Comparison of ENCODE assay signal across 13 cellular contexts in genomic region chr5:135246605-135246922, GRCh38.
DNase-seq lines count a peak whose midpoint lies in the region; ATAC-seq and TF ChIP-seq lines count a peak whose summit lies in the region.
"Had no signal": no experiment of that assay in that cellular context is flagged by ENCODE, and none has a peak within 500 bp of the region (broad histone marks: within the 10 kb centered on the region; RNA-seq: fewer than 3 reads in every experiment).

No MANE protein-coding gene starts in this region.

- TF ChIP-seq CTCF in HFFc6 (IDR thresholded peaks at IDR 0.05), result no peak
- no peak for TF ChIP-seq CTCF in adrenal gland (IDR thresholded peaks at IDR 0.05)

- H3K14ac ChIP-seq in trophoblast cell (ENCODE audit: low read length), result no peak overlapping the region

- peak overlapping the region; percentile 88 for H3K27ac Mint-ChIP-seq in HFFc6
- H3K27ac Mint-ChIP-seq: CD8-positive, alpha-beta memory T cell had no signal

- H3K4me1 Mint-ChIP-seq in HFFc6 (ENCODE audit: low read depth), result peaks cover 85% of the 10 kb centered on the region
- H3K4me1 Mint-ChIP-seq: CD8-positive, alpha-beta memory T cell had no signal

- DNase-seq in HFFc6 (no peak), adrenal gland (peak in 1 of 7 donors; percentile 44), left lobe of liver (ENCODE audit: low spot score) (peak; percentile 22), NCI-H187 treated with DMSO at 0.1 percent for 48 hours (lab: John Stamatoyannopoulos, UW) (no peak), NAMALWA (ENCODE audit: low spot score) (no peak), trophoblast cell (no peak)
- DNase-seq in stimulated activated CD8-positive, alpha-beta memory T cell treated with anti-CD3 and anti-CD28 coated beads, Interleukin-4, amount 100 ng/mL, for 48 hours, result peak; percentile 29
- DNase-seq: CD8-positive, alpha-beta memory T cell; GF-D8; NCI-H1436; stimulated activated CD4-positive, alpha-beta T cell treated with anti-CD3 and anti-CD28 coated beads, Interleukin-4, amount 100 ng/mL, for 24 hours; stimulated activated naive CD8-positive, alpha-beta T cell treated with anti-CD3 and anti-CD28 coated beads, Interleukin-15, Interleukin-2, amounts not matched to agents 100 U/mL and 50 U/mL, for 24 hours had no signal

- H3K4me2 ChIP-seq in trophoblast cell (ENCODE audit: low read length), result no peak overlapping the region

- H3K27me3 ChIP-seq in adrenal gland, result no peaks in the 10 kb centered on the region
- H3K27me3 ChIP-seq in trophoblast cell (ENCODE audit: insufficient read depth, low read length), result no peaks in the 10 kb centered on the region

- no peak overlapping the region for H2AK5ac ChIP-seq in trophoblast cell (ENCODE audit: low read length)

- no peak overlapping the region for H4K12ac ChIP-seq in trophoblast cell (ENCODE audit: low read depth, low read length)

- H4K8ac ChIP-seq in trophoblast cell (ENCODE audit: low read depth, low read length), result no peak overlapping the region

- peak overlapping the region; percentile 31; the same call in 1 of the 2 replicates for H3K4me3 Mint-ChIP-seq in HFFc6
- H3K4me3 Mint-ChIP-seq: CD8-positive, alpha-beta memory T cell had no signal

- no peak overlapping the region for H2BK5ac ChIP-seq in trophoblast cell (ENCODE audit: low read depth, low read length, poor library complexity)

- H3K27me3 Mint-ChIP-seq in HFFc6 (ENCODE audit: insufficient read depth), result peaks cover 4% of the 10 kb centered on the region

- H3K23ac ChIP-seq in trophoblast cell (ENCODE audit: low read length), result no peak overlapping the region

- H3K27ac ChIP-seq in adrenal gland, result peak overlapping the region in 4 of 5 donors; percentile 18 to 84 (median 70)
- no peak overlapping the region for H3K27ac ChIP-seq in trophoblast cell (ENCODE audit: low read depth, low read length)

- no peak overlapping the region for H2BK120ac ChIP-seq in trophoblast cell (ENCODE audit: insufficient read depth, low read length, poor library complexity)

- no peaks in the 10 kb centered on the region for H3K36me3 Mint-ChIP-seq in HFFc6 (ENCODE audit: low read depth)
- H3K36me3 Mint-ChIP-seq: CD8-positive, alpha-beta memory T cell had no signal

- H3K9me3 ChIP-seq in adrenal gland (replicated peaks in 1 of 3), result no peaks in the 10 kb centered on the region
- peaks cover 3% of the 10 kb centered on the region for H3K9me3 ChIP-seq in trophoblast cell (ENCODE audit: insufficient read depth, low read depth, low read length)

- no peak overlapping the region for H3K9ac ChIP-seq in trophoblast cell (ENCODE audit: low read length)

- 65 to 72% (median 66%) methylated on average over 3 to 5 of the region's 5 CpGs for WGBS in adrenal gland, 4 donors
- no CpG with 5 or more reads among the region's 5 CpGs for WGBS in trophoblast cell (ENCODE audit: extremely low coverage, insufficient coverage, insufficient read length)

- H3K79me2 ChIP-seq in trophoblast cell (ENCODE audit: control insufficient read depth, insufficient read depth, low read length, poor library complexity), result no peaks in the 10 kb centered on the region

- intact Hi-C loops in adrenal gland (cut with DNase I), result no loop called here

- H3K4ac ChIP-seq in trophoblast cell (ENCODE audit: low read depth, low read length), result no peak overlapping the region

- no peak overlapping the region for H4K91ac ChIP-seq in trophoblast cell (ENCODE audit: low read depth, low read length)

- no peak overlapping the region for H2AFZ ChIP-seq in trophoblast cell (ENCODE audit: insufficient read depth, low read length, poor library complexity)

- ATAC-seq in left lobe of liver, result no peak
- ATAC-seq in GM18870 (IDR thresholded peaks at IDR 0.05; ENCODE audit: unreplicated experiment), result no peak

- H3K18ac ChIP-seq in trophoblast cell (ENCODE audit: low read length), result no peak overlapping the region

- H3K9me3 Mint-ChIP-seq in HFFc6, result no peaks in the 10 kb centered on the region

- no peak overlapping the region for H2BK12ac ChIP-seq in trophoblast cell (ENCODE audit: low read length)

- peaks cover 36 to 53% of the 10 kb centered on the region in 2 donors for H3K4me1 ChIP-seq in adrenal gland (replicated peaks in 1 of 2)
- H3K4me1 ChIP-seq in trophoblast cell (ENCODE audit: control insufficient read depth in 1 of 2, insufficient read depth in 2 of 2, low read length in 2 of 2), result peaks cover 3% of the 10 kb centered on the region in 2 experiments

- no peak for TF ChIP-seq POLR2A in adrenal gland (IDR thresholded peaks at IDR 0.05)

- no peaks in the 10 kb centered on the region for H3K36me3 ChIP-seq in adrenal gland (replicated peaks in 1 of 2)
- H3K36me3 ChIP-seq in trophoblast cell (ENCODE audit: control insufficient read depth in 1 of 2, insufficient read depth in 2 of 2, low read length in 2 of 2), result no peaks in the 10 kb centered on the region

- H3K79me1 ChIP-seq in trophoblast cell (ENCODE audit: low read length), result no peaks in the 10 kb centered on the region

- H3K4me3 ChIP-seq in adrenal gland, result no peak overlapping the region
- no peak overlapping the region for H3K4me3 ChIP-seq in trophoblast cell (ENCODE audit: low read depth, low read length)

Comparison
In these comparisons a context has a peak if more than half of its experiments do, and no peak if none do; other contexts are left out.
1. DNase-seq: peak in left lobe of liver (single experiment) and stimulated activated CD8-positive, alpha-beta memory T cell treated with anti-CD3 and anti-CD28 coated beads, Interleukin-4, amount 100 ng/mL, for 48 hours (single experiment); none in HFFc6 (single experiment), NCI-H187 treated with DMSO at 0.1 percent for 48 hours (single experiment), NAMALWA (single experiment) and trophoblast cell (0 of 2).